19 cellular contexts compared by ENCODE assay signal in the genomic region with DNA sequence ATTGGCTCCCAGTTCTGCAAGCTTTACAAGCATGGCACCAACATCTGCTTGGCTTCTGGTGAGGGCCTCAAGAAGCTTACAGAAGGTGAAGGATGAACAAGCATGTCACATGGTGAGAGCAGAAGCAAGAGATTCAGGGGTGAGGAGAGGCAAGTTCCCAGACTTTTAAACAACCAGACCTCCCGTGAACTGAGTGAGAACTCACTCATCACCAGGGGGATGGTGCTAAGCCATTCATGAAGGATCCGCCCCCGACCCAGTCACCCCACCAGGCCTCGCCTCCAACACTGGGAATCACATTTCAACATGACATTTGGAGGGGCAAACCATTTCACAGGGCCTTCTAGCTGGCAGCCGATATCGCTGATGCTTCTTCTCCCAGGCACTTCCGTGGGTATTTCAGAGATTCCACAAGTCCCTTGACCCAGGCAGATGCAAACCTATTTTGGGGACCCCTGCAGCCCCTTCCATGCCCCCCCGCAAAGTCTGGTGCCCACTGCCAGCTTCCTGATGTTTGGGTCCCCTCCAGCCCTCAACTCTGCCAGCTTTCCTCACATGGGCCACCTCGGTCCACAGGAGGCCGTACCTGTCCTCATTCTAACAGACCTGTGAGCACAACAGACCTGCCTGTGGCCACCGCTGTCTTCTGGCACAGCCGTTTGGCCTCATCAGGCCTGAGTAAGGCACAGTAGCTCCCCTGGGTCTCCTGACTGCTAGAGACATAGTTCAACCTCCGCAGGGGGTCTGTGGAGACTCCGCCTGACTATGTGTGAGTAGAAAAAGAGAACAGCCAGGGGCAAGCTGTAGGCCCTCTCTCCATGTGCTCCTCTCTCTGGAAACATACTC.
A peak's percentile ranks its signal among the peaks of the same experiment; 100 is the strongest.
DNase-seq lines count a peak whose midpoint lies in the region; ATAC-seq and TF ChIP-seq lines count a peak whose summit lies in the region.
"Had no signal": no experiment of that assay in that cellular context is flagged by ENCODE, and none has a peak within 500 bp of the region (broad histone marks: within the 10 kb centered on the region; RNA-seq: fewer than 3 reads in every experiment).

No MANE protein-coding gene starts in this region.

- no peak overlapping the region for H3K4me3 ChIP-seq in gastroesophageal sphincter

- H3K36me3 ChIP-seq in gastroesophageal sphincter, result no peaks in the 10 kb centered on the region

- DNase-seq in EH (ENCODE audit: low read depth), result peak; percentile 16
- DNase-seq in T-helper 17 cell, result no peak
- DNase-seq in sciatic nerve (ENCODE audit: low spot score), result peak; percentile 57
- DNase-seq in NCI-H748 treated with DMSO at 0.1 percent for 48 hours (lab: John Stamatoyannopoulos, UW), result no peak
- no peak for DNase-seq in NCI-H526 treated with DMSO at 0.1 percent for 48 hours (lab: John Stamatoyannopoulos, UW)
- DNase-seq: activated CD8-positive, alpha-beta memory T cell treated with anti-CD3 and anti-CD28 coated beads, Interleukin-2, amount 10 ng/mL, durations not matched to agents 7 days and 5 days; effector memory CD8-positive, alpha-beta T cell; NCI-H1417; NCI-H2171 treated with DMSO at 0.1 percent for 48 hours; PC-3; small intestine; stimulated activated CD4-positive, alpha-beta T cell treated with anti-CD3 and anti-CD28 coated beads, Interleukin-4, amount 100 ng/mL, for 24 hours; T-helper 9 cell had no signal

- intact Hi-C loops in sciatic nerve (cut with DNase I), result no loop called here

- H3K36me3 Mint-ChIP-seq in T-helper 17 cell (ENCODE audit: low read depth), result peaks cover 2% of the 10 kb centered on the region
- H3K36me3 Mint-ChIP-seq: activated CD8-positive, alpha-beta memory T cell treated with anti-CD3 and anti-CD28 coated beads, Interleukin-2, amount 10 ng/mL, durations not matched to agents 7 days and 5 days had no signal

- H3K27ac ChIP-seq in gastroesophageal sphincter, result peak overlapping the region in 3 of 4 donors; percentile 84 to 95 (median 89)

- no peak for TF ChIP-seq POLR2A in gastroesophageal sphincter (IDR thresholded peaks at IDR 0.05)

- H3K27me3 Mint-ChIP-seq in T-helper 17 cell, result no peaks in the 10 kb centered on the region
- H3K27me3 Mint-ChIP-seq: activated CD8-positive, alpha-beta memory T cell treated with anti-CD3 and anti-CD28 coated beads, Interleukin-2, amount 10 ng/mL, durations not matched to agents 7 days and 5 days; central memory CD8-positive, alpha-beta T cell; effector memory CD8-positive, alpha-beta T cell had no signal

- no peak for TF ChIP-seq CTCF in gastroesophageal sphincter (IDR thresholded peaks at IDR 0.05)

- H3K4me1 ChIP-seq in gastroesophageal sphincter, result peaks cover 16 to 78% (median 43%) of the 10 kb centered on the region in 3 donors

- H3K27me3 ChIP-seq in gastroesophageal sphincter, result no peaks in the 10 kb centered on the region

- H3K4me3 Mint-ChIP-seq in T-helper 17 cell, result no peak overlapping the region
- H3K4me3 Mint-ChIP-seq: activated CD8-positive, alpha-beta memory T cell treated with anti-CD3 and anti-CD28 coated beads, Interleukin-2, amount 10 ng/mL, durations not matched to agents 7 days and 5 days; central memory CD8-positive, alpha-beta T cell; effector memory CD8-positive, alpha-beta T cell had no signal

- no peaks in the 10 kb centered on the region for H3K4me1 Mint-ChIP-seq in T-helper 17 cell
- H3K4me1 Mint-ChIP-seq: activated CD8-positive, alpha-beta memory T cell treated with anti-CD3 and anti-CD28 coated beads, Interleukin-2, amount 10 ng/mL, durations not matched to agents 7 days and 5 days; central memory CD8-positive, alpha-beta T cell had no signal

- 95 to 100% methylated on average over 2 to 10 of the region's 14 CpGs for WGBS in gastroesophageal sphincter (ENCODE audit: low coverage in 1 of 2), 2 donors

- ATAC-seq in T-helper 17 cell (no peak), gastroesophageal sphincter (no peak), sciatic nerve (no peak), GM18511 (IDR thresholded peaks at IDR 0.05; ENCODE audit: unreplicated experiment) (no peak), HG03460 (IDR thresholded peaks at IDR 0.05; ENCODE audit: unreplicated experiment) (no peak)
- ATAC-seq: activated CD8-positive, alpha-beta memory T cell treated with anti-CD3 and anti-CD28 coated beads, Interleukin-2, amount 10 ng/mL, durations not matched to agents 7 days and 5 days; effector memory CD8-positive, alpha-beta T cell; left lobe of liver; PC-3 had no signal

- no peak for TF ChIP-seq EP300 in gastroesophageal sphincter (IDR thresholded peaks at IDR 0.05)

- H3K9me3 ChIP-seq in T-helper 17 cell (ENCODE audit: control insufficient read depth, low read length, poor library complexity, severe bottlenecking), result no peaks in the 10 kb centered on the region
- no peaks in the 10 kb centered on the region for H3K9me3 ChIP-seq in gastroesophageal sphincter

- peak overlapping the region; percentile 49 for H3K27ac Mint-ChIP-seq in T-helper 17 cell
- H3K27ac Mint-ChIP-seq: activated CD8-positive, alpha-beta memory T cell treated with anti-CD3 and anti-CD28 coated beads, Interleukin-2, amount 10 ng/mL, durations not matched to agents 7 days and 5 days; activated T-helper 2 cell treated with anti-CD3 and anti-CD28 coated beads, Interferon-gamma antibody, Interleukin-2, Interleukin-4, amounts not matched to agents 10 μg/mL and 5 μg/mL and 100 μg/mL, durations not matched to agents 14 hours and 24 hours and 36 hours had no signal

Comparison
In these comparisons a context has a peak if more than half of its experiments do, and no peak if none do; other contexts are left out.
1. DNase-seq: peak in EH (single experiment) and sciatic nerve (single experiment); none in T-helper 17 cell (0 of 3), NCI-H748 treated with DMSO at 0.1 percent for 48 hours (single experiment) and NCI-H526 treated with DMSO at 0.1 percent for 48 hours (single experiment).